In genomic region chr7:29306276-29307036, GRCh38 we compare ENCODE assay signal across 26 cellular contexts.
"Had no signal": no experiment of that assay in that cellular context is flagged by ENCODE, and none has a peak within 500 bp of the region (broad histone marks: within the 10 kb centered on the region; RNA-seq: fewer than 3 reads in every experiment).

No MANE protein-coding gene starts in this region.

- H3K36me3 ChIP-seq: esophagus muscularis mucosa, gastrocnemius medialis, neutrophil, ovary, tibial nerve had no signal

- H3K4me1 Mint-ChIP-seq: activated CD4-positive, alpha-beta T cell treated with anti-CD3 and anti-CD28 coated beads, Interleukin-2, amount 10 ng/mL, durations not matched to agents 7 days and 5 days; activated naive CD8-positive, alpha-beta T cell treated with anti-CD3 and anti-CD28 coated beads, Interleukin-2, amount 50 U/mL, for 24 hours had no signal

- H3K9me3 ChIP-seq: gastrocnemius medialis, neutrophil, ovary had no signal

- H3K4me3 ChIP-seq: esophagus muscularis mucosa, gastrocnemius medialis, heart right ventricle, left ventricle myocardium inferior, ovary, psoas muscle, tibial nerve had no signal

- H3K9me3 Mint-ChIP-seq: activated T-helper 1 cell treated with anti-CD3 and anti-CD28 coated beads, Interleukin-12 subunit alpha, Interleukin-12 subunit beta, Interleukin-2, Interleukin-4 antibody, amounts not matched to agents 30 ng/mL and 10 ng/mL and 1 ng/mL, durations not matched to agents 14 hours and 24 hours and 36 hours; effector memory CD8-positive, alpha-beta T cell; T-helper 2 cell treated with Interferon-gamma antibody and Interleukin-4, amounts not matched to agents 5 μg/mL and 100 μg/mL, for 36 hours had no signal

- ATAC-seq: activated CD4-positive, CD25-positive, alpha-beta regulatory T cell treated with anti-CD3 and anti-CD28 coated beads, Interleukin-2, amount 50 U/mL, for 24 hours; activated CD8-positive, alpha-beta T cell treated with anti-CD3 and anti-CD28 coated beads, Interleukin-2, amount 10 ng/mL, durations not matched to agents 7 days and 5 days; activated naive CD8-positive, alpha-beta T cell treated with anti-CD3 and anti-CD28 coated beads, Interleukin-2, amount 50 U/mL, for 24 hours; effector memory CD8-positive, alpha-beta T cell; gastrocnemius medialis; heart right ventricle; psoas muscle; right cardiac atrium; stimulated activated naive CD8-positive, alpha-beta T cell treated with anti-CD3 and anti-CD28 coated beads, Interleukin-15, Interleukin-2, amounts not matched to agents 100 U/mL and 50 U/mL, for 24 hours had no signal

- H3K27me3 Mint-ChIP-seq: activated naive CD8-positive, alpha-beta T cell treated with anti-CD3 and anti-CD28 coated beads, Interleukin-2, amount 50 U/mL, for 24 hours; effector memory CD8-positive, alpha-beta T cell had no signal

- DNase-seq: activated CD4-positive, alpha-beta T cell treated with anti-CD3 and anti-CD28 coated beads, Interleukin-2, amount 10 ng/mL, durations not matched to agents 7 days and 5 days; activated CD8-positive, alpha-beta T cell treated with anti-CD3 and anti-CD28 coated beads, Interleukin-2, amount 10 ng/mL, durations not matched to agents 7 days and 5 days; activated gamma-delta T cell; activated naive CD4-positive, alpha-beta T cell treated with anti-CD3 and anti-CD28 coated beads, Interleukin-2, amount 50 U/mL, for 16 hours; activated naive CD8-positive, alpha-beta T cell treated with anti-CD3 and anti-CD28 coated beads, Interleukin-2, amount 50 U/mL, for 24 hours; anterior cingulate cortex; caudate nucleus; effector memory CD8-positive, alpha-beta T cell; gastrocnemius medialis; heart right ventricle; kidney; left ventricle myocardium inferior; ovary; psoas muscle; right cardiac atrium; stimulated activated CD4-positive, alpha-beta T cell treated with anti-CD3 and anti-CD28 coated beads, Interleukin-12 subunit alpha, Interleukin-12 subunit beta, amount 100 ng/mL, for 4 hours; stimulated activated CD4-positive, alpha-beta T cell treated with anti-CD3 and anti-CD28 coated beads, Interleukin-4, amount 100 ng/mL, for 4 hours; stimulated activated naive CD8-positive, alpha-beta T cell treated with anti-CD3 and anti-CD28 coated beads, Interleukin-15, Interleukin-2, amounts not matched to agents 100 U/mL and 50 U/mL, for 24 hours had no signal

- H3K4me1 ChIP-seq: esophagus muscularis mucosa, gastrocnemius medialis, psoas muscle, tibial nerve had no signal

- H3K4me3 Mint-ChIP-seq: activated CD4-positive, alpha-beta T cell treated with anti-CD3 and anti-CD28 coated beads, Interleukin-2, amount 10 ng/mL, durations not matched to agents 7 days and 5 days; activated CD8-positive, alpha-beta T cell treated with anti-CD3 and anti-CD28 coated beads, Interleukin-2, amount 10 ng/mL, durations not matched to agents 7 days and 5 days; activated naive CD8-positive, alpha-beta T cell treated with anti-CD3 and anti-CD28 coated beads, Interleukin-2, amount 50 U/mL, for 24 hours; activated T-helper 1 cell treated with anti-CD3 and anti-CD28 coated beads, Interleukin-12 subunit alpha, Interleukin-12 subunit beta, Interleukin-2, Interleukin-4 antibody, amounts not matched to agents 30 ng/mL and 10 ng/mL and 1 ng/mL, durations not matched to agents 14 hours and 24 hours and 36 hours; effector memory CD8-positive, alpha-beta T cell; nephron; T-helper 2 cell treated with Interferon-gamma antibody and Interleukin-4, amounts not matched to agents 5 μg/mL and 100 μg/mL, for 36 hours had no signal

- H3K27me3 ChIP-seq: esophagus muscularis mucosa, gastrocnemius medialis, heart right ventricle, neutrophil, ovary, tibial nerve had no signal

- H3K27ac ChIP-seq: esophagus muscularis mucosa, gastrocnemius medialis, heart right ventricle, left ventricle myocardium inferior, neutrophil, ovary, psoas muscle, tibial nerve, VCaP had no signal

- H3K27ac Mint-ChIP-seq: activated CD4-positive, alpha-beta T cell treated with anti-CD3 and anti-CD28 coated beads, Interleukin-2, amount 10 ng/mL, durations not matched to agents 7 days and 5 days; activated CD8-positive, alpha-beta T cell treated with anti-CD3 and anti-CD28 coated beads, Interleukin-2, amount 10 ng/mL, durations not matched to agents 7 days and 5 days; activated naive CD8-positive, alpha-beta T cell treated with anti-CD3 and anti-CD28 coated beads, Interleukin-2, amount 50 U/mL, for 24 hours; activated T-helper 1 cell treated with anti-CD3 and anti-CD28 coated beads, Interleukin-12 subunit alpha, Interleukin-12 subunit beta, Interleukin-2, Interleukin-4 antibody, amounts not matched to agents 30 ng/mL and 10 ng/mL and 1 ng/mL, durations not matched to agents 14 hours and 24 hours and 36 hours; effector memory CD8-positive, alpha-beta T cell; T-helper 2 cell treated with Interferon-gamma antibody and Interleukin-4, amounts not matched to agents 5 μg/mL and 100 μg/mL, for 36 hours had no signal
